13 cellular contexts compared by ENCODE assay signal in the genomic region with DNA sequence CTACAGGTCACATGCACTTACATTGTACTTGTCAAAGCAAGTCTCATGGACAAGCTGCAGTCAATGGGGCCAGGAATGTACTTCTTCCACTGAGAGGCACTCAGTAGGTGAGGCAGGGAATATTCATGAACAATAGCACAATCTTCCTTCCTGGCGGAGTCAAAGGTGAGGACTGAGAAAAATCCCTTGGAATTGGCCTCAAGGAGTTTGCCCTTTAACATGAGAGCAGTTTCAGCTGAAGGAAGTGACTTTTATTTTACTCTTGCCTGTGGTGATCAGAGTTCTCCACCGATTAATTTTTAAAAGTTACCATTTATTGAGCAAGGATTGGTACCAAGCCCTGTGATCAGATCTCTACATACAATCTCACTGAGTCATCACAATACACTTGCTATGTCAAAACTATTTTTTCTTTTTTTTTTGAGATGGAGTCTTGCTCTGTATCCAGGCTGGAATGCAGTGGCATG. TPM values are rescaled to one million over a fixed set of nuclear protein-coding genes. Genes with fewer than 3 reads are reported as not detected.
A peak's percentile ranks its signal among the peaks of the same experiment; 100 is the strongest.
DNase-seq lines count a peak whose midpoint lies in the region; ATAC-seq, FAIRE-seq and TF ChIP-seq lines count a peak whose summit lies in the region.
"Had no signal": no experiment of that assay in that cellular context is flagged by ENCODE, and none has a peak within 500 bp of the region (broad histone marks: within the 10 kb centered on the region; RNA-seq: fewer than 3 reads in every experiment).

No MANE protein-coding gene starts in this region.

- WGBS in small intestine, 3 donors = 37 to 66% (median 39%) methylated on average over 2 of the region's 2 CpGs

- TF ChIP-seq CTCF in astrocyte (IDR thresholded peaks at IDR 0.05; ENCODE audit: insufficient read depth, low read depth, low read length) (no peak), fibroblast of the aortic adventitia (IDR thresholded peaks at IDR 0.05; ENCODE audit: insufficient read depth, low read length) (no peak)
- TF ChIP-seq CTCF in activated CD8-positive, alpha-beta T cell treated with anti-CD3 and anti-CD28 coated beads for 36 hours (IDR thresholded peaks at IDR 0.05) = no peak

- no peaks in the 10 kb centered on the region for H3K27me3 ChIP-seq in astrocyte (ENCODE audit: insufficient read depth, low read length)
- no peaks in the 10 kb centered on the region for H3K27me3 ChIP-seq in small intestine (ENCODE audit: control insufficient read depth in 2 of 2, insufficient read depth in 2 of 2, low read length in 2 of 2)
- H3K27me3 ChIP-seq: BLaER1 had no signal

- no peak overlapping the region for H2AFZ ChIP-seq in astrocyte (ENCODE audit: low read depth, low read length)

- no peaks in the 10 kb centered on the region for H3K36me3 Mint-ChIP-seq in astrocyte (ENCODE audit: low read depth, unreplicated experiment)
- H3K36me3 Mint-ChIP-seq in activated CD8-positive, alpha-beta T cell treated with anti-CD3 and anti-CD28 coated beads for 36 hours (ENCODE audit: low read depth) = no peaks in the 10 kb centered on the region

- H3K27ac ChIP-seq in astrocyte (ENCODE audit: low read depth, low read length) = no peak overlapping the region
- peak overlapping the region; percentile 22 to 62 for H3K27ac ChIP-seq in small intestine (ENCODE audit: low read depth in 1 of 2, low read length in 1 of 2)
- H3K27ac ChIP-seq: BLaER1 had no signal

- CTCF ChIA-PET in activated CD8-positive, alpha-beta T cell treated with anti-CD3 and anti-CD28 coated beads for 36 hours (lab: Charles Lee) = interaction anchor here (0.8 to 1.6 kb wide), 3 partner anchors 18 to 114 kb away, joined by 3 to 6 read pairs (median 3); no protein-coding TSS in a partner anchor

- H3K9me3 ChIP-seq in astrocyte (ENCODE audit: insufficient read depth, low read depth, low read length) (no peaks in the 10 kb centered on the region), small intestine (ENCODE audit: control insufficient read depth, low read depth) (no peaks in the 10 kb centered on the region)

- H3K27me3 Mint-ChIP-seq in astrocyte (ENCODE audit: low read depth, unreplicated experiment) = no peaks in the 10 kb centered on the region
- H3K27me3 Mint-ChIP-seq in activated CD8-positive, alpha-beta T cell treated with anti-CD3 and anti-CD28 coated beads for 36 hours = no peaks in the 10 kb centered on the region

- H3K4me1 ChIP-seq in astrocyte (ENCODE audit: insufficient read depth, low read length) = peaks cover 12% of the 10 kb centered on the region
- H3K4me1 ChIP-seq in small intestine (ENCODE audit: control insufficient read depth in 2 of 2, insufficient read depth in 1 of 2, low read depth in 1 of 2, low read length in 1 of 2) = peaks cover 0 to 9% of the 10 kb centered on the region in 2 donors

- H3K36me3 ChIP-seq in astrocyte (ENCODE audit: insufficient read depth, low read length) = no peaks in the 10 kb centered on the region
- no peaks in the 10 kb centered on the region for H3K36me3 ChIP-seq in small intestine (ENCODE audit: control insufficient read depth in 2 of 2, insufficient read depth in 2 of 2, low read length in 2 of 2)
- H3K36me3 ChIP-seq: BLaER1 had no signal

- POLR2A ChIA-PET in activated CD8-positive, alpha-beta T cell treated with anti-CD3 and anti-CD28 coated beads for 36 hours (lab: Charles Lee) = interaction anchor here (0.6 kb wide), 1 partner anchor 401 kb away, joined by 3 read pairs; no protein-coding TSS in a partner anchor

- no peak overlapping the region for H3K4me2 ChIP-seq in astrocyte (ENCODE audit: low read length)
- H3K4me2 ChIP-seq: BLaER1 had no signal

- no peak overlapping the region for H3K4me3 Mint-ChIP-seq in astrocyte (ENCODE audit: unreplicated experiment)
- H3K4me3 Mint-ChIP-seq in activated CD8-positive, alpha-beta T cell treated with anti-CD3 and anti-CD28 coated beads for 36 hours = no peak overlapping the region
- H3K4me3 Mint-ChIP-seq: nephron progenitor cell had no signal

- peaks cover 27% of the 10 kb centered on the region for H3K4me1 Mint-ChIP-seq in astrocyte (ENCODE audit: low read depth, unreplicated experiment)
- H3K4me1 Mint-ChIP-seq in activated CD8-positive, alpha-beta T cell treated with anti-CD3 and anti-CD28 coated beads for 36 hours (ENCODE audit: low read depth) = peaks cover 17% of the 10 kb centered on the region

- no peaks in the 10 kb centered on the region for H4K20me1 ChIP-seq in astrocyte (ENCODE audit: insufficient read depth, low read length)
- H4K20me1 ChIP-seq: BLaER1 had no signal

- no peak for ATAC-seq in activated CD4-positive, CD25-positive, alpha-beta regulatory T cell treated with anti-CD3 and anti-CD28 coated beads, Interleukin-2, amount 50 U/mL, for 24 hours
- ATAC-seq in HG03432 (IDR thresholded peaks at IDR 0.05; ENCODE audit: unreplicated experiment) = no peak
- no peak for ATAC-seq in activated CD8-positive, alpha-beta T cell treated with anti-CD3 and anti-CD28 coated beads for 36 hours
- ATAC-seq in GM21360 (IDR thresholded peaks at IDR 0.05; ENCODE audit: unreplicated experiment) = no peak

- H3K4me3 ChIP-seq in astrocyte (ENCODE audit: insufficient read depth, low read depth, low read length) (no peak overlapping the region), fibroblast of the aortic adventitia (ENCODE audit: low read depth, low read length) (no peak overlapping the region), small intestine (ENCODE audit: low read depth in 1 of 2, low read length in 2 of 2) (no peak overlapping the region)
- H3K4me3 ChIP-seq: BLaER1 had no signal

- no peaks in the 10 kb centered on the region for H3K79me2 ChIP-seq in astrocyte (ENCODE audit: insufficient read depth, low read length)

- H3K9ac ChIP-seq in astrocyte (ENCODE audit: low read length) = no peak overlapping the region
- H3K9ac ChIP-seq: BLaER1 had no signal

- DNase-seq in HCEC 1CT (peak; percentile 68), astrocyte (ENCODE audit: low read depth) (peak; percentile 39), fibroblast of the aortic adventitia (ENCODE audit: low read depth) (peak; percentile 59), small intestine (peak; percentile 87)
- no peak for DNase-seq in activated CD8-positive, alpha-beta T cell treated with anti-CD3 and anti-CD28 coated beads for 36 hours
- DNase-seq: cortex of kidney, NCI-H2029, NCI-H524, nephron progenitor cell had no signal

- FAIRE-seq in astrocyte (lab: Jason Lieb, UNC) = no peak
- no peak for FAIRE-seq in small intestine (lab: Jason Lieb, UNC)

- H3K9me3 Mint-ChIP-seq in astrocyte (ENCODE audit: unreplicated experiment) = peaks cover 6% of the 10 kb centered on the region
- no peaks in the 10 kb centered on the region for H3K9me3 Mint-ChIP-seq in activated CD8-positive, alpha-beta T cell treated with anti-CD3 and anti-CD28 coated beads for 36 hours

- no peak overlapping the region for H3K27ac Mint-ChIP-seq in astrocyte (ENCODE audit: unreplicated experiment)
- H3K27ac Mint-ChIP-seq in activated CD8-positive, alpha-beta T cell treated with anti-CD3 and anti-CD28 coated beads for 36 hours = no peak overlapping the region
- H3K27ac Mint-ChIP-seq: nephron progenitor cell had no signal

- intact Hi-C loops in activated CD8-positive, alpha-beta T cell treated with anti-CD3 and anti-CD28 coated beads for 36 hours (cut with micrococcal nuclease) = no loop called here

RNA-seq across cellular contexts. Expression of a gene that starts 11.2 kb away (rescaled TPM):
- total RNA-seq in astrocyte = 126 and 138 TPM in 2 replicates
- total RNA-seq in fibroblast of the aortic adventitia (ENCODE audit: low replicate concordance) = 155 and 373 TPM in 2 replicates
- 100 to 1,000 TPM; 180 to 208 (median 202) TPM for polyA plus RNA-seq in small intestine
- total RNA-seq in activated CD8-positive, alpha-beta T cell treated with anti-CD3 and anti-CD28 coated beads for 36 hours = 100 to 1,000 TPM; 404 TPM

RNA-seq across cellular contexts. Expression of a gene that starts 33.1 kb away (rescaled TPM):
- total RNA-seq in astrocyte (10.1 and 15.6 TPM in 2 replicates), fibroblast of the aortic adventitia (ENCODE audit: low replicate concordance) (3.9 and 8.1 TPM in 2 replicates)
- 1 to 10 TPM in 2 of 3 donors, not detected in 1; 1.1 to 1.6 TPM for polyA plus RNA-seq in small intestine
- total RNA-seq in activated CD8-positive, alpha-beta T cell treated with anti-CD3 and anti-CD28 coated beads for 36 hours = 1 to 10 TPM; 2.5 TPM
